Comparison of ENCODE assay signal across 14 cellular contexts in genomic region chr1:153549741-153550397, GRCh38. TPM values are rescaled to one million over a fixed set of nuclear protein-coding genes. Genes with fewer than 3 reads are reported as not detected.
DNase-seq lines count a peak whose midpoint lies in the region; ATAC-seq and TF ChIP-seq lines count a peak whose summit lies in the region.
"Had no signal": no experiment of that assay in that cellular context is flagged by ENCODE, and none has a peak within 500 bp of the region (broad histone marks: within the 10 kb centered on the region; RNA-seq: fewer than 3 reads in every experiment).

No MANE protein-coding gene starts in this region.

- in situ Hi-C loops in GM13977 (cut with MboI; ENCODE audit: low pct_unique_long_range_greater_than_20kb, low sequenced_read_pairs, unreplicated experiment) = no loop called here

- H3K36me3 ChIP-seq in upper lobe of left lung (no peaks in the 10 kb centered on the region), SJCRH30 (no peaks in the 10 kb centered on the region)

- ATAC-seq in upper lobe of left lung (ENCODE audit: low FRiP score in 2 of 2) (no peak), HG03095 (IDR thresholded peaks at IDR 0.05; ENCODE audit: unreplicated experiment) (no peak)

- TF ChIP-seq CTCF in chondrocyte (IDR thresholded peaks at IDR 0.05) = no peak
- TF ChIP-seq CTCF in neural crest cell (conservative IDR thresholded peaks at IDR 0.05) = no peak
- no peak for TF ChIP-seq CTCF in upper lobe of left lung (IDR thresholded peaks at IDR 0.05)
- TF ChIP-seq CTCF in GM13977 (IDR thresholded peaks at IDR 0.05; ENCODE audit: extremely low read depth, insufficient read depth, missing control alignments) = no peak

- peaks cover 59% of the 10 kb centered on the region for H3K4me1 Mint-ChIP-seq in activated naive CD4-positive, alpha-beta T cell treated with anti-CD3 and anti-CD28 coated beads, Interleukin-2, amount 10 ng/mL, durations not matched to agents 7 days and 5 days
- H3K4me1 Mint-ChIP-seq in chondrocyte (ENCODE audit: low read depth) (peaks cover 80% of the 10 kb centered on the region), neural crest cell (peaks cover 55% of the 10 kb centered on the region)

- H3K27ac ChIP-seq in upper lobe of left lung = peak overlapping the region; percentile 56 to 71 (median 68)
- no peak overlapping the region for H3K27ac ChIP-seq in SJCRH30

- H3K27ac Mint-ChIP-seq in activated naive CD4-positive, alpha-beta T cell treated with anti-CD3 and anti-CD28 coated beads, Interleukin-2, amount 10 ng/mL, durations not matched to agents 7 days and 5 days = no peak overlapping the region
- H3K27ac Mint-ChIP-seq in chondrocyte (ENCODE audit: unreplicated experiment) = peak overlapping the region; percentile 98
- H3K27ac Mint-ChIP-seq in neural crest cell (ENCODE audit: unreplicated experiment) = peak overlapping the region; percentile 50
- H3K27ac Mint-ChIP-seq: memory B cell had no signal

- no peak for TF ChIP-seq EP300 in upper lobe of left lung (IDR thresholded peaks at IDR 0.05)

- peaks cover 35% of the 10 kb centered on the region for H3K27me3 Mint-ChIP-seq in activated naive CD4-positive, alpha-beta T cell treated with anti-CD3 and anti-CD28 coated beads, Interleukin-2, amount 10 ng/mL, durations not matched to agents 7 days and 5 days
- H3K27me3 Mint-ChIP-seq in chondrocyte (ENCODE audit: low read depth) (no peaks in the 10 kb centered on the region), neural crest cell (ENCODE audit: low read depth) (no peaks in the 10 kb centered on the region)

- H3K27me3 ChIP-seq in upper lobe of left lung (no peaks in the 10 kb centered on the region), SJCRH30 (no peaks in the 10 kb centered on the region)

- DNase-seq in activated naive CD4-positive, alpha-beta T cell treated with anti-CD3 and anti-CD28 coated beads, Interleukin-2, amount 10 ng/mL, durations not matched to agents 7 days and 5 days = peak; percentile 7
- DNase-seq in activated naive CD4-positive, alpha-beta T cell treated with Interleukin-2 at 50 U/mL for 16 hours = no peak
- DNase-seq in chondrocyte (ENCODE audit: low spot score) (peak; percentile 59), neural crest cell (ENCODE audit: low read depth, low spot score) (no peak), upper lobe of left lung (no peak), SJCRH30 (no peak), GM13977 (ENCODE audit: low spot score) (no peak)
- DNase-seq: activated CD8-positive, alpha-beta memory T cell treated with anti-CD3 and anti-CD28 coated beads for 24 hours; AML-193; OCI-M1; retina; T-helper 9 cell had no signal

- 84 to 85% methylated on average over 6 of the region's 6 CpGs for WGBS in upper lobe of left lung, 2 donors

- no peak overlapping the region for H3K4me3 Mint-ChIP-seq in activated naive CD4-positive, alpha-beta T cell treated with anti-CD3 and anti-CD28 coated beads, Interleukin-2, amount 10 ng/mL, durations not matched to agents 7 days and 5 days
- no peak overlapping the region for H3K4me3 Mint-ChIP-seq in chondrocyte (ENCODE audit: unreplicated experiment)
- H3K4me3 Mint-ChIP-seq in neural crest cell = no peak overlapping the region
- H3K4me3 Mint-ChIP-seq: memory B cell had no signal

- TF ChIP-seq POLR2A in upper lobe of left lung (IDR thresholded peaks at IDR 0.05) = no peak

- peaks cover 7% of the 10 kb centered on the region for H3K36me3 Mint-ChIP-seq in activated naive CD4-positive, alpha-beta T cell treated with anti-CD3 and anti-CD28 coated beads, Interleukin-2, amount 10 ng/mL, durations not matched to agents 7 days and 5 days
- H3K36me3 Mint-ChIP-seq in chondrocyte (ENCODE audit: low read depth) (no peaks in the 10 kb centered on the region), neural crest cell (ENCODE audit: low read depth) (no peaks in the 10 kb centered on the region)
- H3K36me3 Mint-ChIP-seq: memory B cell had no signal

- CTCF ChIA-PET in activated naive CD4-positive, alpha-beta T cell treated with anti-CD3 and anti-CD28 coated beads, Interleukin-2, amount 10 ng/mL, durations not matched to agents 7 days and 5 days (lab: Charles Lee) = interaction anchor here (0.9 to 2.0 kb wide), 4 partner anchors 10 to 20 kb away, joined by 3 to 7 read pairs (median 4); no protein-coding TSS in a partner anchor

- H3K9me3 Mint-ChIP-seq in activated naive CD4-positive, alpha-beta T cell treated with anti-CD3 and anti-CD28 coated beads, Interleukin-2, amount 10 ng/mL, durations not matched to agents 7 days and 5 days = no peaks in the 10 kb centered on the region
- H3K9me3 Mint-ChIP-seq in chondrocyte (ENCODE audit: low read depth) (no peaks in the 10 kb centered on the region), neural crest cell (no peaks in the 10 kb centered on the region)
- H3K9me3 Mint-ChIP-seq: memory B cell had no signal

- H3K4me3 ChIP-seq in upper lobe of left lung = no peak overlapping the region
- H3K4me3 ChIP-seq in SJCRH30 = no peak overlapping the region

- no peaks in the 10 kb centered on the region for H3K9me3 ChIP-seq in upper lobe of left lung
- H3K9me3 ChIP-seq in SJCRH30 (replicated peaks) = no peaks in the 10 kb centered on the region

- H3K4me1 ChIP-seq in upper lobe of left lung = peaks cover 63 to 92% (median 80%) of the 10 kb centered on the region in 4 donors
- peaks cover 21% of the 10 kb centered on the region for H3K4me1 ChIP-seq in SJCRH30

RNA-seq across cellular contexts. Expression of gene S100A3, which starts 0.8 kb away (rescaled TPM):
- total RNA-seq in chondrocyte (6.5 to 10.8 TPM (median 8.7 TPM) in 3 replicates), neural crest cell (not detected in 2 replicates), upper lobe of left lung (1 to 10 TPM in 5 of 6 donors, not detected in 1; 2.0 to 4.4 (median 2.1) TPM)
- 0.38 and 1.0 TPM in 2 replicates for total RNA-seq in SJCRH30 (2014; rRNA removed; shearing (Covaris generic))

RNA-seq across cellular contexts. Expression of gene S100A4, which starts 4.3 kb away (rescaled TPM):
- total RNA-seq in chondrocyte (331 to 404 TPM (median 388 TPM) in 3 replicates), neural crest cell (10.3 and 11.7 TPM in 2 replicates), upper lobe of left lung (100 to 1,000 TPM; 234 to 983 (median 633) TPM)
- total RNA-seq in SJCRH30 (2014; rRNA removed; shearing (Covaris generic)) = 1.0 and 2.1 TPM in 2 replicates

RNA-seq across cellular contexts. Expression of gene S100A5, which starts 9.1 kb away (rescaled TPM):
- total RNA-seq in chondrocyte = 0.47 to 0.94 TPM in 2 of 3 replicates, not detected in the other
- total RNA-seq in neural crest cell = not detected in 2 replicates
- not detected for total RNA-seq in upper lobe of left lung
- not detected in 2 replicates for total RNA-seq in SJCRH30 (2014; rRNA removed; shearing (Covaris generic))

RNA-seq across cellular contexts. Expression of gene S100A6, which starts 14.1 kb away (rescaled TPM):
- total RNA-seq in chondrocyte (1.4 to 12.1 TPM (median 10.9 TPM) in 3 replicates), neural crest cell (not detected in 2 replicates), upper lobe of left lung (1,000 to 10,000 TPM in 3 of 6 donors, 100 to 1,000 TPM in 3; 399 to 1,595 (median 925) TPM)
- 38.8 and 48.3 TPM in 2 replicates for total RNA-seq in SJCRH30 (2014; rRNA removed; shearing (Covaris generic))

RNA-seq across cellular contexts. Expression of gene S100A2, which starts 15.8 kb away (rescaled TPM):
- total RNA-seq in chondrocyte (15.4 to 22.2 TPM (median 18.9 TPM) in 3 replicates), neural crest cell (not detected in 2 replicates), upper lobe of left lung (10 to 100 TPM in 2 of 6 donors, 1 to 10 TPM in 3, not detected in 1; 2.0 to 12.0 (median 7.9) TPM)
- total RNA-seq in SJCRH30 (2014; rRNA removed; shearing (Covaris generic)) = 3.2 and 5.5 TPM in 2 replicates

Comparison
In these comparisons a context has a peak if more than half of its experiments do, and no peak if none do; other contexts are left out.
1. DNase-seq: peak in activated naive CD4-positive, alpha-beta T cell treated with anti-CD3 and anti-CD28 coated beads, Interleukin-2, amount 10 ng/mL, durations not matched to agents 7 days and 5 days (single experiment) and chondrocyte (single experiment); none in activated naive CD4-positive, alpha-beta T cell treated with Interleukin-2 at 50 U/mL for 16 hours (single experiment), neural crest cell (single experiment), upper lobe of left lung (0 of 2), SJCRH30 (0 of 2) and GM13977 (single experiment).
2. RNA of gene S100A4, which starts 4.3 kb away (total RNA-seq): 234 to 983 TPM in upper lobe of left lung and 331 to 404 TPM in chondrocyte; 10.3 to 11.7 TPM in neural crest cell and 1.0 to 2.1 TPM in SJCRH30; every median in the first group is over 10 times any median in the second.